Comparison of ENCODE assay signal across 9 cellular contexts in the genomic region with DNA sequence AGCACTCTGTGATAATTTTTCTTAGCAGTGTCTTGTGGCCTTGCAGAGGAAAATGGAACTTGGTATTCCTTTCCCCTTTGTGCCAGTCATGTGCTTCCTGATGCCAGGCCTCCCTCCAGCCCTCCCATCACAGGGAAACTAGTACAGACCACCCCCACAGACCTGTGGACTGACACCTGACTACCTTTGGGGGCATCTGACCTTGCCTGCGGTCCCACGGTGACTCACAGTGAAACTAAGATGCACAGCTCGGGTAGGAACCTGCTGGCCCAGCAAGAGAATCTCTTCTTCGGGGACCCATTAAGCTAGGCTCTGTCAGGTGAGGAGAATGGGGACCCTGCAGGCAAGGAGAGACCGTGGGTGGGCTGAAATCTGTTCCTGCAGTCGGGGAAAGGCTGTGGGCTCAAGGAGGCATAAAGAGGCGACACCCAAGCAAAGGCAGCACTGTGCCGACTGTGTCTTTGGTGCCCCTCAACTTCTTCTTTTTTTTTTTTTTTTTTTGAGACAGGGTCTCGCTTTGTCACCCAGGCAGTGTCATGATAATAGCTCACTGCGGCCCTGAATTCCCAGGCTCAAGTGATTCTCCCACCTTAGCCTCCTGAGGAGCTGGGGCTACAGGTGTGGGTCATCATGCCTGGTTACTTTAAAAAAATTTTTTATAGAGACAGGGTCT. TPM values are rescaled to one million over a fixed set of nuclear protein-coding genes. Genes with fewer than 3 reads are reported as not detected.
A peak's percentile ranks its signal among the peaks of the same experiment; 100 is the strongest.
DNase-seq lines count a peak whose midpoint lies in the region; ATAC-seq and TF ChIP-seq lines count a peak whose summit lies in the region.
"Had no signal": no experiment of that assay in that cellular context is flagged by ENCODE, and none has a peak within 500 bp of the region (broad histone marks: within the 10 kb centered on the region; RNA-seq: fewer than 3 reads in every experiment).

No MANE protein-coding gene starts in this region.

- BruUV-seq in A673 (replicated peaks; lab: Mats Ljungman, UMichigan) = no TSS peak

- POLR2A ChIA-PET in A673 (lab: Charles Lee; ENCODE audit: low non-redundant PET) = no interaction called here

- CTCF ChIA-PET in A673 (lab: Charles Lee) = no interaction called here

- TF ChIP-seq CTCF in ascending aorta (IDR thresholded peaks at IDR 0.05) (no peak), A673 (conservative IDR thresholded peaks at IDR 0.05; ENCODE audit: low read depth, low read length) (no peak)

- no peak for DNase-seq in ascending aorta (ENCODE audit: low spot score in 2 of 2)
- DNase-seq in sciatic nerve (ENCODE audit: low spot score) = no peak
- no peak for DNase-seq in NK-92 treated with Interleukin-12 subunit alpha and Interleukin-12 subunit beta, amount 100 ng/mL, for 24 hours (lab: John Stamatoyannopoulos, UW)
- DNase-seq in A673 (ENCODE audit: low spot score) = no peak
- DNase-seq in NCI-H1436 (lab: John Stamatoyannopoulos, UW) = no peak
- DNase-seq: activated naive CD8-positive, alpha-beta T cell treated with anti-CD3 and anti-CD28 coated beads, Interleukin-2, amount 10 ng/mL, durations not matched to agents 7 days and 5 days had no signal

- H3K27me3 ChIP-seq in ascending aorta = no peaks in the 10 kb centered on the region
- H3K27me3 ChIP-seq in A673 (replicated peaks; ENCODE audit: insufficient read depth, low read depth, low read length, poor library complexity) = no peaks in the 10 kb centered on the region

- H3K4me3 ChIP-seq in ascending aorta (no peak overlapping the region), A673 (ENCODE audit: low read depth, low read length, poor library complexity, severe bottlenecking) (no peak overlapping the region)

- intact Hi-C loops in ascending aorta (cut with DNase I) (loop anchor here (5.0 kb wide), 1 partner anchor 430 kb away; a partner anchor contains a TSS), sciatic nerve (cut with DNase I) (no loop called here), A673 (cut with micrococcal nuclease; ENCODE audit: unreplicated experiment) (no loop called here)

- peak; percentile 73 for ATAC-seq in GM18511 (IDR thresholded peaks at IDR 0.05; ENCODE audit: unreplicated experiment)
- peak; percentile 65 for ATAC-seq in HG02642 (IDR thresholded peaks at IDR 0.05; ENCODE audit: poor library complexity, unreplicated experiment)
- ATAC-seq in sciatic nerve = peak; percentile 14
- no peak for ATAC-seq in HG02970 (IDR thresholded peaks at IDR 0.05; ENCODE audit: low FRiP score, unreplicated experiment)

- H3K36me3 ChIP-seq in ascending aorta = peaks cover 0 to 2% of the 10 kb centered on the region in 2 donors
- no peaks in the 10 kb centered on the region for H3K36me3 ChIP-seq in A673 (ENCODE audit: insufficient read depth, low read length, poor library complexity, severe bottlenecking)

- H3K9me3 ChIP-seq in ascending aorta (no peaks in the 10 kb centered on the region), A673 (ENCODE audit: low read depth, low read length, poor library complexity, severe bottlenecking) (no peaks in the 10 kb centered on the region)

- H3K27ac ChIP-seq in ascending aorta (peak overlapping the region; percentile 85), A673 (ENCODE audit: low read depth, low read length, poor library complexity, severe bottlenecking) (no peak overlapping the region)

- H3K4me1 ChIP-seq in ascending aorta (peaks cover 17 to 30% of the 10 kb centered on the region in 2 donors), A673 (ENCODE audit: insufficient read depth, low read length, poor library complexity, severe bottlenecking) (no peaks in the 10 kb centered on the region)

RNA-seq across cellular contexts. Expression of a gene that starts 20.9 kb away (rescaled TPM):
- 38.1 TPM for total RNA-seq in ascending aorta
- 25.9 TPM for total RNA-seq in sciatic nerve
- 36.9 and 38.3 TPM in 2 replicates for total RNA-seq in A673 (2021)

RNA-seq across cellular contexts. Expression of a gene that starts 32.6 kb away (rescaled TPM):
- 36.9 TPM for total RNA-seq in ascending aorta
- 131 TPM for total RNA-seq in sciatic nerve
- total RNA-seq in A673 (2021) = 63.6 and 63.8 TPM in 2 replicates

RNA-seq across cellular contexts. Expression of a gene that starts 53.7 kb away (rescaled TPM):
- not detected for total RNA-seq in ascending aorta
- total RNA-seq in sciatic nerve = 3.7 TPM
- 3.0 and 3.1 TPM in 2 replicates for total RNA-seq in A673 (2021)
